ENCODE assay signal across 7 cellular contexts in genomic region chr19:14405758-14406644, GRCh38. TPM values are rescaled to one million over a fixed set of nuclear protein-coding genes. Genes with fewer than 3 reads are reported as not detected.
A peak's percentile ranks its signal among the peaks of the same experiment; 100 is the strongest.
DNase-seq lines count a peak whose midpoint lies in the region; ATAC-seq, FAIRE-seq and TF ChIP-seq lines count a peak whose summit lies in the region.

No MANE protein-coding gene starts in this region.

- CTCF ChIA-PET in activated CD4-positive, alpha-beta T cell treated with anti-CD3 and anti-CD28 coated beads for 36 hours (lab: Charles Lee), result interaction anchor here (0.6 to 4.3 kb wide), 16 partner anchors 10 to 270 kb away, joined by 3 to 33 read pairs (median 7); partner anchors contain the start of genes ADGRE5 and ASF1B

- intact Hi-C loops in activated CD4-positive, alpha-beta T cell treated with anti-CD3 and anti-CD28 coated beads for 36 hours (cut with DNase I, micrococcal nuclease), result loop anchor here (1.0 to 5.0 kb wide), 10 partner anchors 12 to 525 kb away; partner anchors contain the start of genes ASF1B (in 2 of the 2) and DNAJB1 (in 1 of the 2)

- peak; percentile 76 for TF ChIP-seq CTCF in choroid plexus epithelial cell (conservative IDR thresholded peaks at IDR 0.05; ENCODE audit: low read depth, low read length)

- peak; percentile 62 for ATAC-seq in HG03025 (IDR thresholded peaks at IDR 0.05; ENCODE audit: low FRiP score, unreplicated experiment)
- ATAC-seq in activated CD4-positive, alpha-beta T cell treated with anti-CD3 and anti-CD28 coated beads for 36 hours, result peak; percentile 78

- peak overlapping the region; percentile 12 for H3K4me3 Mint-ChIP-seq in activated CD4-positive, alpha-beta T cell treated with anti-CD3 and anti-CD28 coated beads for 36 hours

- peaks cover 16% of the 10 kb centered on the region for H3K4me1 Mint-ChIP-seq in activated CD4-positive, alpha-beta T cell treated with anti-CD3 and anti-CD28 coated beads for 36 hours

- H3K36me3 Mint-ChIP-seq in activated CD4-positive, alpha-beta T cell treated with anti-CD3 and anti-CD28 coated beads for 36 hours (ENCODE audit: low read depth), result peaks cover 81% of the 10 kb centered on the region

- no peak overlapping the region for H3K27ac Mint-ChIP-seq in activated CD4-positive, alpha-beta T cell treated with anti-CD3 and anti-CD28 coated beads for 36 hours

- DNase-seq in GM18507 (ENCODE audit: extremely low spot score, insufficient read length, low read depth) (peak; percentile 95), NCI-H345 treated with DMSO at 0.1 percent for 48 hours (lab: John Stamatoyannopoulos, UW; ENCODE audit: unreplicated experiment) (peak; percentile 32), choroid plexus epithelial cell (ENCODE audit: low read depth) (peak; percentile 96), kidney tubule cell (ENCODE audit: low spot score) (peak; percentile 85)
- DNase-seq in activated CD4-positive, alpha-beta T cell treated with anti-CD3 and anti-CD28 coated beads for 36 hours, result peak; percentile 96
- DNase-seq in stimulated activated CD4-positive, alpha-beta T cell treated with anti-CD3 and anti-CD28 coated beads, Interleukin-1b, Interleukin-23, amount 100 ng/mL, for 4 hours (ENCODE audit: low read depth in 2 of 2), result peak; percentile 86

- H3K4me3 ChIP-seq in choroid plexus epithelial cell (ENCODE audit: low read depth, low read length), result peak overlapping the region; percentile 41

- no peaks in the 10 kb centered on the region for H3K27me3 Mint-ChIP-seq in activated CD4-positive, alpha-beta T cell treated with anti-CD3 and anti-CD28 coated beads for 36 hours

- peak; percentile 92 for FAIRE-seq in GM18507 (lab: Jason Lieb, UNC)

- POLR2A ChIA-PET in activated CD4-positive, alpha-beta T cell treated with anti-CD3 and anti-CD28 coated beads for 36 hours (lab: Charles Lee), result interaction anchor here (0.5 to 2.2 kb wide), 12 partner anchors 8 to 269 kb away, joined by 3 to 13 read pairs (median 4); partner anchors contain the start of genes ADGRE5 and ASF1B

- no peaks in the 10 kb centered on the region for H3K9me3 Mint-ChIP-seq in activated CD4-positive, alpha-beta T cell treated with anti-CD3 and anti-CD28 coated beads for 36 hours (ENCODE audit: low read depth)

RNA-seq across cellular contexts. Expression of gene DDX39A, which starts 13.1 kb away (rescaled TPM):
- 100 to 1,000 TPM; 168 to 185 TPM for total RNA-seq in activated CD4-positive, alpha-beta T cell treated with anti-CD3 and anti-CD28 coated beads for 36 hours

RNA-seq across cellular contexts. Expression of gene ADGRE5, which starts 24.8 kb away (rescaled TPM):
- total RNA-seq in activated CD4-positive, alpha-beta T cell treated with anti-CD3 and anti-CD28 coated beads for 36 hours, result 100 to 1,000 TPM; 207 to 232 TPM

RNA-seq across cellular contexts. Expression of gene PKN1, which starts 27.1 kb away (rescaled TPM):
- 100 to 1,000 TPM; 173 to 176 TPM for total RNA-seq in activated CD4-positive, alpha-beta T cell treated with anti-CD3 and anti-CD28 coated beads for 36 hours

Comparison
In these comparisons a context has a peak if more than half of its experiments do, and no peak if none do; other contexts are left out.
1. Peak in every context shown above with its lines: DNase-seq, ATAC-seq and H3K4me3 ChIP-seq.
2. DNase-seq: peak in every context shown above with its lines; median percentile 96 in activated CD4-positive, alpha-beta T cell treated with anti-CD3 and anti-CD28 coated beads for 36 hours; 96 in choroid plexus epithelial cell; 95 in GM18507; 86 in stimulated activated CD4-positive, alpha-beta T cell treated with anti-CD3 and anti-CD28 coated beads, Interleukin-1b, Interleukin-23, amount 100 ng/mL, for 4 hours; 85 in kidney tubule cell; 32 in NCI-H345 treated with DMSO at 0.1 percent for 48 hours.